12 cellular contexts compared by ENCODE assay signal in the genomic region with DNA sequence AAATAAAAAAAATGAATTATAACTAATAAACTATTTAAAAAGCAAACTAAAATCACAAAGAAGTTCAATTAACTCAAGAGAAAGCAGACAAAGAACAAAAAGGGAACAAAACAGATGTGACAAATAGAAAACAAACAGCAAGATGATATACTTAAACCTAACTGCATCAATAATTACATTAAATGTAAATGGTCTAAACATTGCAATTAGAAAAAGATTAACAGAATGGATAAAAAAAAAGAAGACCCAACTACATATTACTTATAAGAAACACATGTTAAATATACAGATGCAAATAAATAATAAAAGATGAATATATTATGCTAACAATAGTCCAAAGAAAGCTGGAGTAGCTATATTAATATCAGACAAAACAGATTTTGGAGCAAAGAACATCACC. TPM values are rescaled to one million over a fixed set of nuclear protein-coding genes. Genes with fewer than 3 reads are reported as not detected.
"Had no signal": no experiment of that assay in that cellular context is flagged by ENCODE, and none has a peak within 500 bp of the region (broad histone marks: within the 10 kb centered on the region; RNA-seq: fewer than 3 reads in every experiment).

No MANE protein-coding gene starts in this region.

- H3K36me3 ChIP-seq: HAP-1 had no signal

- H3K27ac Mint-ChIP-seq: HFFc6 had no signal

- ATAC-seq: HCT116 had no signal

- H3K9me3 ChIP-seq: HAP-1 had no signal

- H3K4me1 ChIP-seq: HAP-1 had no signal

- H3K4me3 ChIP-seq: GM23248, HAP-1 had no signal

- H2AFZ ChIP-seq: GM23248 had no signal

- H3K9ac ChIP-seq: GM23248, KMS-11 had no signal

- DNase-seq: GM23248, GOT3, H7, HFFc6, IMR-90, KBM-7 had no signal

- H3K4me2 ChIP-seq: KMS-11 had no signal

- H3K27ac ChIP-seq: GM23248, HL-60, KMS-11 had no signal

RNA-seq across cellular contexts. Expression of a gene that starts 45.9 kb away (rescaled TPM):
- total RNA-seq: GM23248, H4, H7, HFFc6, HT1080, IMR-90 had no signal
- polyA plus RNA-seq: GM23248, IMR-90 had no signal
